14 cellular contexts compared by ENCODE assay signal in genomic region chr19:35613574-35613973, GRCh38. TPM values are rescaled to one million over a fixed set of nuclear protein-coding genes. Genes with fewer than 3 reads are reported as not detected.
A peak's percentile ranks its signal among the peaks of the same experiment; 100 is the strongest.
DNase-seq lines count a peak whose midpoint lies in the region; ATAC-seq and TF ChIP-seq lines count a peak whose summit lies in the region.
"Had no signal": no experiment of that assay in that cellular context is flagged by ENCODE, and none has a peak within 500 bp of the region (broad histone marks: within the 10 kb centered on the region; RNA-seq: fewer than 3 reads in every experiment).

No MANE protein-coding gene starts in this region.

- H4K5ac ChIP-seq in mesendoderm (ENCODE audit: low read length), result no peak overlapping the region

- POLR2A ChIA-PET in CD4-positive, alpha-beta T cell (lab: Charles Lee), result interaction anchor here (1.0 to 2.3 kb wide), 3 partner anchors 16 to 35 kb away, joined by 3 to 21 read pairs (median 15); partner anchors contain the start of gene COX6B1
- POLR2A ChIA-PET in naive thymus-derived CD8-positive, alpha-beta T cell (lab: Charles Lee), result interaction anchor here (1.0 to 4.9 kb wide), 4 partner anchors 14 to 120 kb away, joined by 5 to 24 read pairs (median 12); partner anchors contain the start of gene COX6B1

- no peak overlapping the region for H3K18ac ChIP-seq in mesendoderm (ENCODE audit: low read length)

- H3K4ac ChIP-seq in mesendoderm (ENCODE audit: low read depth, low read length), result no peak overlapping the region

- H4K8ac ChIP-seq in mesendoderm (ENCODE audit: low read depth, low read length), result no peak overlapping the region

- no CpG with 5 or more reads among the region's 1 CpG for whole genome bisulfite sequencing in mesendoderm (ENCODE audit: extremely low coverage, insufficient coverage, low lambda C conversion rate)

- CTCF ChIA-PET in CD4-positive, alpha-beta T cell (lab: Charles Lee), result interaction anchor here (0.6 to 1.1 kb wide), 2 partner anchors 22 to 103 kb away, joined by 3 read pairs; no protein-coding TSS in a partner anchor

- no peak for DNase-seq in CD4-positive, alpha-beta T cell
- DNase-seq in HFFc6, result no peak
- no peak for DNase-seq in activated naive CD4-positive, alpha-beta T cell treated with anti-CD3 and anti-CD28 coated beads, Interleukin-2, amount 50 U/mL, for 72 hours (ENCODE audit: low spot score in 2 of 2)
- no peak for DNase-seq in naive thymus-derived CD8-positive, alpha-beta T cell
- DNase-seq in mesendoderm, result no peak
- DNase-seq in COLO829 (ENCODE audit: low spot score), result no peak
- DNase-seq: activated gamma-delta T cell treated with Interleukin-2 at 50 U/mL for 16 hours, dermis blood vessel endothelial cell, DMS79 treated with DMSO at 0.1 percent for 48 hours, NCI-H1930, right cardiac atrium, upper lobe of left lung had no signal

- peaks cover 4% of the 10 kb centered on the region for H3K79me1 ChIP-seq in mesendoderm (ENCODE audit: low read length)

- H2AK5ac ChIP-seq in mesendoderm (ENCODE audit: low read length), result no peak overlapping the region

- no peaks in the 10 kb centered on the region for H3K79me2 ChIP-seq in mesendoderm (ENCODE audit: control insufficient read depth, insufficient read depth, low read length)

- H3K36me3 ChIP-seq in mesendoderm (ENCODE audit: control insufficient read depth, insufficient read depth, low read length), result no peaks in the 10 kb centered on the region

- peaks cover 32% of the 10 kb centered on the region for H3K4me1 Mint-ChIP-seq in CD4-positive, alpha-beta T cell (ENCODE audit: low read depth)
- H3K4me1 Mint-ChIP-seq in HFFc6 (ENCODE audit: low read depth), result no peaks in the 10 kb centered on the region
- H3K4me1 Mint-ChIP-seq in naive thymus-derived CD8-positive, alpha-beta T cell, result peaks cover 8 to 38% (median 24%) of the 10 kb centered on the region in 4 donors

- H2BK15ac ChIP-seq in mesendoderm (replicated peaks; ENCODE audit: low read depth), result no peak overlapping the region

- intact Hi-C loops in CD4-positive, alpha-beta T cell (cut with DNase I, micrococcal nuclease), result loop anchor here in 1 of 2 experiments (1.0 to 2.0 kb wide), 3 partner anchors 15 to 68 kb away; partner anchors contain the start of genes RBM42 and TMEM147

- H3K9ac ChIP-seq in mesendoderm (ENCODE audit: low read length), result no peak overlapping the region

- no peaks in the 10 kb centered on the region for H3K27me3 ChIP-seq in CD4-positive, alpha-beta T cell (ENCODE audit: control insufficient read depth, insufficient read depth, low read length)
- no peaks in the 10 kb centered on the region for H3K27me3 ChIP-seq in mesendoderm (ENCODE audit: insufficient read depth, low read length, poor library complexity)
- H3K27me3 ChIP-seq: upper lobe of left lung had no signal

- no peak overlapping the region for H3K4me3 ChIP-seq in mesendoderm (ENCODE audit: low read length)

- no peaks in the 10 kb centered on the region for H3K9me3 Mint-ChIP-seq in CD4-positive, alpha-beta T cell
- peaks cover 3% of the 10 kb centered on the region for H3K9me3 Mint-ChIP-seq in HFFc6
- peaks cover 0 to 2% of the 10 kb centered on the region in 2 donors for H3K9me3 Mint-ChIP-seq in activated naive CD4-positive, alpha-beta T cell treated with anti-CD3 and anti-CD28 coated beads, Interleukin-2, amount 50 U/mL, for 72 hours
- peaks cover 0 to 3% (median 0%) of the 10 kb centered on the region in 9 donors for H3K9me3 Mint-ChIP-seq in naive thymus-derived CD8-positive, alpha-beta T cell

- no peak overlapping the region for H3K56ac ChIP-seq in mesendoderm (ENCODE audit: low read length)

- H2BK120ac ChIP-seq in mesendoderm (ENCODE audit: low read depth, low read length), result no peak overlapping the region

- no peak for ATAC-seq in CD4-positive, alpha-beta T cell (ENCODE audit: poor library complexity)
- ATAC-seq in activated naive CD4-positive, alpha-beta T cell treated with anti-CD3 and anti-CD28 coated beads, Interleukin-2, amount 50 U/mL, for 72 hours, result no peak
- no peak for ATAC-seq in naive thymus-derived CD8-positive, alpha-beta T cell
- ATAC-seq in HG03457 (IDR thresholded peaks at IDR 0.05; ENCODE audit: unreplicated experiment), result no peak

- no peak overlapping the region for H3K23ac ChIP-seq in mesendoderm (ENCODE audit: low read length)

- peak overlapping the region; percentile 94 for H3K27ac Mint-ChIP-seq in CD4-positive, alpha-beta T cell
- peak overlapping the region; percentile 33; the same call in 1 of the 2 replicates for H3K27ac Mint-ChIP-seq in HFFc6
- H3K27ac Mint-ChIP-seq in activated naive CD4-positive, alpha-beta T cell treated with anti-CD3 and anti-CD28 coated beads, Interleukin-2, amount 50 U/mL, for 72 hours, result peak overlapping the region; percentile 87 to 92
- H3K27ac Mint-ChIP-seq in naive thymus-derived CD8-positive, alpha-beta T cell, result peak overlapping the region in 9 of 10 donors; percentile 53 to 96 (median 83)

- TF ChIP-seq CTCF in CD4-positive, alpha-beta T cell (IDR thresholded peaks at IDR 0.05), result no peak
- no peak for TF ChIP-seq CTCF in HFFc6 (IDR thresholded peaks at IDR 0.05)

- H3K4me3 Mint-ChIP-seq in CD4-positive, alpha-beta T cell, result peak overlapping the region; percentile 94
- H3K4me3 Mint-ChIP-seq in HFFc6, result peak overlapping the region; percentile 87
- peak overlapping the region; percentile 65 to 92 (median 88) for H3K4me3 Mint-ChIP-seq in naive thymus-derived CD8-positive, alpha-beta T cell

- no peak overlapping the region for H3K4me2 ChIP-seq in mesendoderm (ENCODE audit: low read length)

- no peak overlapping the region for H2BK5ac ChIP-seq in mesendoderm (ENCODE audit: low read length)

- no peaks in the 10 kb centered on the region for H3K4me1 ChIP-seq in mesendoderm (ENCODE audit: control insufficient read depth, low read depth, low read length)

- no peaks in the 10 kb centered on the region for H3K27me3 Mint-ChIP-seq in CD4-positive, alpha-beta T cell
- H3K27me3 Mint-ChIP-seq in HFFc6 (ENCODE audit: insufficient read depth), result peaks cover 5% of the 10 kb centered on the region; the same call in 1 of the 2 replicates
- H3K27me3 Mint-ChIP-seq in naive thymus-derived CD8-positive, alpha-beta T cell, result no peaks in the 10 kb centered on the region

- H3K36me3 Mint-ChIP-seq in CD4-positive, alpha-beta T cell (ENCODE audit: low read depth), result peaks cover 16% of the 10 kb centered on the region
- H3K36me3 Mint-ChIP-seq in HFFc6 (ENCODE audit: low read depth), result peaks cover 2% of the 10 kb centered on the region; the same call in 1 of the 2 replicates
- H3K36me3 Mint-ChIP-seq in activated naive CD4-positive, alpha-beta T cell treated with anti-CD3 and anti-CD28 coated beads, Interleukin-2, amount 50 U/mL, for 72 hours, result peaks cover 3 to 10% of the 10 kb centered on the region in 2 donors
- peaks cover under 1 to 14% (median 4%) of the 10 kb centered on the region in 3 donors for H3K36me3 Mint-ChIP-seq in naive thymus-derived CD8-positive, alpha-beta T cell

- no peak overlapping the region for H3K27ac ChIP-seq in CD4-positive, alpha-beta T cell (ENCODE audit: low read depth, low read length)
- no peak overlapping the region for H3K27ac ChIP-seq in mesendoderm (ENCODE audit: low read depth, low read length)

- no peaks in the 10 kb centered on the region for H3K9me3 ChIP-seq in CD4-positive, alpha-beta T cell (ENCODE audit: control insufficient read depth, low read length)
- H3K9me3 ChIP-seq: upper lobe of left lung had no signal

RNA-seq across cellular contexts. Expression of gene HAUS5, which starts 1.0 kb away (rescaled TPM):
- 10 to 100 TPM; 28.4 to 29.9 TPM for total RNA-seq in CD4-positive, alpha-beta T cell
- total RNA-seq in HFFc6 (2021; fragmentation: NEBNext Ultra II Directional; extraction: Animal tissue kit (Norgen Biotek cat#: 25700)), result 10 to 100 TPM in 5 of 6 experiments, 1 to 10 TPM in 1; 6.6 to 13.9 (median 12.2) TPM
- total RNA-seq in activated naive CD4-positive, alpha-beta T cell treated with anti-CD3 and anti-CD28 coated beads, Interleukin-2, amount 50 U/mL, for 72 hours, result 10 to 100 TPM; 44.2 to 44.5 TPM
- 10 to 100 TPM; 27.1 to 29.8 TPM for total RNA-seq in naive thymus-derived CD8-positive, alpha-beta T cell
- polyA plus RNA-seq in naive thymus-derived CD8-positive, alpha-beta T cell, result 1 to 10 TPM; 6.6 to 7.7 (median 7.2) TPM
- polyA plus RNA-seq in mesendoderm (2013, experiment 1 of 2), result 12.4 TPM
- polyA plus RNA-seq in mesendoderm (2013, experiment 2 of 2), result 11.9 TPM

RNA-seq across cellular contexts. Expression of gene RBM42, which starts 15.3 kb away (rescaled TPM):
- 10 to 100 TPM; 45.7 to 48.8 TPM for total RNA-seq in CD4-positive, alpha-beta T cell
- total RNA-seq in HFFc6 (2021; fragmentation: NEBNext Ultra II Directional; extraction: Animal tissue kit (Norgen Biotek cat#: 25700)), result 100 to 1,000 TPM; 110 to 129 (median 120) TPM
- 10 to 100 TPM; 69.3 to 79.0 TPM for total RNA-seq in activated naive CD4-positive, alpha-beta T cell treated with anti-CD3 and anti-CD28 coated beads, Interleukin-2, amount 50 U/mL, for 72 hours
- 10 to 100 TPM; 55.5 to 56.2 TPM for total RNA-seq in naive thymus-derived CD8-positive, alpha-beta T cell
- 10 to 100 TPM; 54.1 to 59.7 (median 58.0) TPM for polyA plus RNA-seq in naive thymus-derived CD8-positive, alpha-beta T cell
- 42.3 TPM for polyA plus RNA-seq in mesendoderm (2013, experiment 1 of 2)
- 42.8 TPM for polyA plus RNA-seq in mesendoderm (2013, experiment 2 of 2)

RNA-seq across cellular contexts. Expression of gene PMIS2, which starts 27.6 kb away (rescaled TPM):
- not detected for total RNA-seq in CD4-positive, alpha-beta T cell
- not detected for total RNA-seq in HFFc6 (2021; fragmentation: NEBNext Ultra II Directional; extraction: Animal tissue kit (Norgen Biotek cat#: 25700))
- total RNA-seq in activated naive CD4-positive, alpha-beta T cell treated with anti-CD3 and anti-CD28 coated beads, Interleukin-2, amount 50 U/mL, for 72 hours, result not detected
- not detected for total RNA-seq in naive thymus-derived CD8-positive, alpha-beta T cell
- polyA plus RNA-seq in naive thymus-derived CD8-positive, alpha-beta T cell, result not detected
- not detected for polyA plus RNA-seq in mesendoderm (2013, experiment 1 of 2)
- polyA plus RNA-seq in mesendoderm (2013, experiment 2 of 2), result not detected
- total RNA-seq: dermis blood vessel endothelial cell, lung, right cardiac atrium, upper lobe of left lung had no signal
- polyA plus RNA-seq: lung, right cardiac atrium had no signal

RNA-seq across cellular contexts. Expression of gene ETV2, which starts 28.0 kb away (rescaled TPM):
- under 1 TPM; 0.58 to 0.59 TPM for total RNA-seq in CD4-positive, alpha-beta T cell
- 1 to 10 TPM in 5 of 6 experiments, under 1 TPM in 1; 0.71 to 2.2 (median 1.4) TPM for total RNA-seq in HFFc6 (2021; fragmentation: NEBNext Ultra II Directional; extraction: Animal tissue kit (Norgen Biotek cat#: 25700))
- total RNA-seq in activated naive CD4-positive, alpha-beta T cell treated with anti-CD3 and anti-CD28 coated beads, Interleukin-2, amount 50 U/mL, for 72 hours, result under 1 TPM; 0.62 to 0.77 TPM
- 1 to 10 TPM in 1 of 2 experiments, under 1 TPM in 1; 0.55 to 1.0 TPM for total RNA-seq in naive thymus-derived CD8-positive, alpha-beta T cell
- under 1 TPM in 2 of 3 donors, not detected in 1; 0.27 to 0.47 TPM for polyA plus RNA-seq in naive thymus-derived CD8-positive, alpha-beta T cell
- 1.1 TPM for polyA plus RNA-seq in mesendoderm (2013, experiment 1 of 2)
- 1.4 TPM for polyA plus RNA-seq in mesendoderm (2013, experiment 2 of 2)

RNA-seq across cellular contexts. Expression of gene COX6B1, which starts 34.5 kb away (rescaled TPM):
- total RNA-seq in CD4-positive, alpha-beta T cell, result 100 to 1,000 TPM; 136 to 144 TPM
- total RNA-seq in HFFc6 (2021; fragmentation: NEBNext Ultra II Directional; extraction: Animal tissue kit (Norgen Biotek cat#: 25700)), result 100 to 1,000 TPM; 375 to 463 (median 413) TPM
- total RNA-seq in activated naive CD4-positive, alpha-beta T cell treated with anti-CD3 and anti-CD28 coated beads, Interleukin-2, amount 50 U/mL, for 72 hours, result 100 to 1,000 TPM; 445 to 472 TPM
- total RNA-seq in naive thymus-derived CD8-positive, alpha-beta T cell, result 100 to 1,000 TPM; 197 to 212 TPM
- polyA plus RNA-seq in naive thymus-derived CD8-positive, alpha-beta T cell, result 100 to 1,000 TPM; 824 to 920 (median 852) TPM
- 609 TPM for polyA plus RNA-seq in mesendoderm (2013, experiment 1 of 2)
- polyA plus RNA-seq in mesendoderm (2013, experiment 2 of 2), result 620 TPM

Comparison
In these comparisons a context has a peak if more than half of its experiments do, and no peak if none do; other contexts are left out.
1. H3K27ac Mint-ChIP-seq: peak in every context shown above with its lines; median percentile 94 in CD4-positive, alpha-beta T cell; 90 in activated naive CD4-positive, alpha-beta T cell treated with anti-CD3 and anti-CD28 coated beads, Interleukin-2, amount 50 U/mL, for 72 hours; 83 in naive thymus-derived CD8-positive, alpha-beta T cell; 33 in HFFc6.